Comparison of ENCODE assay signal across 8 cellular contexts in genomic region chr21:34544032-34544496, GRCh38. TPM values are rescaled to one million over a fixed set of nuclear protein-coding genes. Genes with fewer than 3 reads are reported as not detected.
DNase-seq lines count a peak whose midpoint lies in the region; TF ChIP-seq lines count a peak whose summit lies in the region.

No MANE protein-coding gene starts in this region.

- H3K36me3 ChIP-seq in Caco-2 (ENCODE audit: control insufficient read depth, insufficient read depth, low read length) = no peaks in the 10 kb centered on the region

- DNase-seq in Caco-2 (peak; percentile 74 to 80), HT-29 (ENCODE audit: low spot score) (peak; percentile 88), RPMI7951 (ENCODE audit: low read depth) (peak; percentile 72), amniotic stem cell (lab: John Stamatoyannopoulos, UW) (peak; percentile 14), iPS-NIHi11 (ENCODE audit: low spot score) (peak; percentile 78), C1 segment of cervical spinal cord (lab: John Stamatoyannopoulos, UW) (no peak), NCI-H446 treated with DMSO at 0.1 percent for 48 hours (lab: John Stamatoyannopoulos, UW) (no peak)
- DNase-seq in stimulated activated CD4-positive, alpha-beta T cell treated with anti-CD3 and anti-CD28 coated beads, Interleukin-2, amount 100 ng/mL, for 48 hours = peak; percentile 43 to 46

- no peaks in the 10 kb centered on the region for H3K27me3 ChIP-seq in Caco-2 (replicated peaks; ENCODE audit: control insufficient read depth, insufficient read depth, low read length)

- no peak overlapping the region for H3K4me3 Mint-ChIP-seq in Caco-2 (ENCODE audit: unreplicated experiment)

- peaks cover 9% of the 10 kb centered on the region for H3K9me3 Mint-ChIP-seq in Caco-2 (ENCODE audit: unreplicated experiment)

- H3K36me3 Mint-ChIP-seq in Caco-2 (ENCODE audit: insufficient read depth, unreplicated experiment) = no peaks in the 10 kb centered on the region

- no peak overlapping the region for H3K4me3 ChIP-seq in Caco-2 (ENCODE audit: low read depth, low read length)

- no peaks in the 10 kb centered on the region for H3K9me3 ChIP-seq in Caco-2

- H3K4me1 Mint-ChIP-seq in Caco-2 (ENCODE audit: low read depth, unreplicated experiment) = peaks cover 13% of the 10 kb centered on the region

- POLR2A ChIA-PET in Caco-2 (lab: Charles Lee) = interaction anchor here (0.8 kb wide), 1 partner anchor 18 kb away, joined by 4 read pairs; no protein-coding TSS in a partner anchor

- BruUV-seq in Caco-2 (replicated peaks; lab: Mats Ljungman, UMichigan) = no TSS peak

- no peaks in the 10 kb centered on the region for H3K27me3 Mint-ChIP-seq in Caco-2 (ENCODE audit: insufficient read depth, unreplicated experiment)

- CTCF ChIA-PET in Caco-2 (lab: Charles Lee) = interaction anchor here (0.9 to 1.7 kb wide), 7 partner anchors 9 to 59 kb away, joined by 3 to 11 read pairs (median 7); no protein-coding TSS in a partner anchor

- peaks cover 28% of the 10 kb centered on the region for H3K4me1 ChIP-seq in Caco-2

- TF ChIP-seq CTCF in Caco-2 (IDR thresholded peaks at IDR 0.05; ENCODE audit: insufficient read depth in 1 of 2, low read depth in 1 of 2, low read length in 1 of 2, severe bottlenecking in 1 of 2, unreplicated experiment in 1 of 2) = peak; percentile 58 to 66

- intact Hi-C loops in Caco-2 (cut with micrococcal nuclease; ENCODE audit: unreplicated experiment) = loop anchor here (2.0 kb wide), 1 partner anchor 17 kb away; no protein-coding TSS in a partner anchor

- H3K27ac Mint-ChIP-seq in Caco-2 (ENCODE audit: unreplicated experiment) = peak overlapping the region; percentile 92

RNA-seq across cellular contexts. Expression of gene KCNE1, which starts 32.1 kb away (rescaled TPM):
- 0.91 and 1.0 TPM in 2 replicates for total RNA-seq in Caco-2 (2022)
- 0.05 and 0.31 TPM in 2 replicates for total RNA-seq in HT-29 (2014; rRNA removed; shearing (Covaris generic))
- total RNA-seq in RPMI7951 (2014; rRNA removed; shearing (Covaris generic)) = not detected in 2 replicates

Comparison
In these comparisons a context has a peak if more than half of its experiments do, and no peak if none do; other contexts are left out.
1. DNase-seq: peak in Caco-2 (2 of 2), HT-29 (single experiment), RPMI7951 (single experiment), amniotic stem cell (single experiment), iPS-NIHi11 (single experiment) and stimulated activated CD4-positive, alpha-beta T cell treated with anti-CD3 and anti-CD28 coated beads, Interleukin-2, amount 100 ng/mL, for 48 hours (2 of 2); none in C1 segment of cervical spinal cord (0 of 14) and NCI-H446 treated with DMSO at 0.1 percent for 48 hours (single experiment).